8 cellular contexts compared by ENCODE assay signal in the genomic region with DNA sequence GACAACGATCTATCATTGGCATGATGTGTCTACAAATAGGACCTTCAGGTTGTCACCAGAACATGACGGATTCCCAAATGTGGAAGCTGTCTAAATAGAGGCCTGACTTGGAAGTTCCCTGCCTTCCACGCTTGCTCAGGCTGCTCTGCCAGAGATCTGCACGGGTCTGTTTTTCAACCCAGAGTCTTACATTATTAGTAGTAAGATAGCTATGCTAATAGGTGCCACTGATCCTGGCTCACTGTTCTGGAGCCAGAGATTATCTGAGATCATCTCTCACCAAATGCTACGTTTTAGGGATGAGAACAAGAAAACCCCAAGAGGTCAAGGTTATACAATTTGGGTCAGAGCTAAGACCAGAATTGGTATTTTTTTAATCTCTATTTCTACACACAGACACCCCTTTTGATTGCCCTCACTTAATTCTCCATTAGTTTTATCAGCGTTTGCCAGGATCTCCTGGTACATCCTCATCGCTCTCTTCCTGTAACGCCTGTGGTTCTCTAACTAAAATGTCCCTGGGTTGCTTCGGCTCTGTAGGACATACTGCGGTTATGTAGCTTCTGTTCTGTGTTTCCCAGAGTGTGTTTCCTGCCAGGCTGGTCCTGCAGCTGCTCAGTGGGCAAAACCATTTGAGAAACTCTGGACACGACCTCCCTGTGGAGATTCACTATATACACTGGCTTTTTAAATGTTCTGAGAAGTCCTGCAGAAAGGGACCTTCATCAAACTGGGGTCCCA. TPM values are rescaled to one million over a fixed set of nuclear protein-coding genes. Genes with fewer than 3 reads are reported as not detected.
DNase-seq lines count a peak whose midpoint lies in the region; ATAC-seq, FAIRE-seq and TF ChIP-seq lines count a peak whose summit lies in the region.
"Had no signal": no experiment of that assay in that cellular context is flagged by ENCODE, and none has a peak within 500 bp of the region (broad histone marks: within the 10 kb centered on the region; RNA-seq: fewer than 3 reads in every experiment).

No MANE protein-coding gene starts in this region.

- peak; percentile 35 for FAIRE-seq in GM19239 (lab: Jason Lieb, UNC)

- H3K27ac ChIP-seq in WERI-Rb-1: no peak overlapping the region
- H3K27ac ChIP-seq in right atrium auricular region: peak overlapping the region; percentile 63 to 99

- H3K4me1 ChIP-seq in right atrium auricular region: peaks cover 0 to 86% of the 10 kb centered on the region in 2 donors

- peaks cover 34% of the 10 kb centered on the region for H3K36me3 ChIP-seq in WERI-Rb-1
- H3K36me3 ChIP-seq in right atrium auricular region: no peaks in the 10 kb centered on the region

- H3K4me3 ChIP-seq in WERI-Rb-1 (ENCODE audit: low read depth, low read length): no peak overlapping the region
- no peak overlapping the region for H3K4me3 ChIP-seq in right atrium auricular region

- DNase-seq in GM19239 (ENCODE audit: insufficient read length, low spot score) (no peak), WERI-Rb-1 (peak; percentile 33), right atrium auricular region (ENCODE audit: low spot score) (no peak), occipital lobe (lab: John Stamatoyannopoulos, UW) (no peak)
- DNase-seq in stimulated activated effector memory CD8-positive, alpha-beta T cell treated with anti-CD3 and anti-CD28 coated beads, Interleukin-12 subunit alpha, Interleukin-12 subunit beta, amount 100 ng/mL, for 72 hours (ENCODE audit: low spot score in 2 of 2): no peak
- DNase-seq: activated CD8-positive, alpha-beta memory T cell treated with anti-CD3 and anti-CD28 coated beads, Interleukin-2, amount 50 U/mL, for 4 hours had no signal

- H3K4me1 Mint-ChIP-seq in stimulated activated effector memory CD8-positive, alpha-beta T cell treated with anti-CD3 and anti-CD28 coated beads, Interleukin-12 subunit alpha, Interleukin-12 subunit beta, amount 100 ng/mL, for 72 hours: peaks cover 91% of the 10 kb centered on the region

- H3K27ac Mint-ChIP-seq in stimulated activated effector memory CD8-positive, alpha-beta T cell treated with anti-CD3 and anti-CD28 coated beads, Interleukin-12 subunit alpha, Interleukin-12 subunit beta, amount 100 ng/mL, for 72 hours: peak overlapping the region; percentile 80

- no peak for TF ChIP-seq CTCF in WERI-Rb-1 (IDR thresholded peaks at IDR 0.05; ENCODE audit: low read depth, low read length)
- TF ChIP-seq CTCF in right atrium auricular region (IDR thresholded peaks at IDR 0.05): no peak

- H3K4me3 Mint-ChIP-seq in stimulated activated effector memory CD8-positive, alpha-beta T cell treated with anti-CD3 and anti-CD28 coated beads, Interleukin-12 subunit alpha, Interleukin-12 subunit beta, amount 100 ng/mL, for 72 hours: peak overlapping the region; percentile 13

- no peaks in the 10 kb centered on the region for H3K9me3 ChIP-seq in WERI-Rb-1 (ENCODE audit: severe bottlenecking)
- no peaks in the 10 kb centered on the region for H3K9me3 ChIP-seq in right atrium auricular region

- H3K27me3 ChIP-seq in WERI-Rb-1 (ENCODE audit: insufficient read depth, low read depth, severe bottlenecking): no peaks in the 10 kb centered on the region
- no peaks in the 10 kb centered on the region for H3K27me3 ChIP-seq in right atrium auricular region

- H3K36me3 Mint-ChIP-seq in stimulated activated effector memory CD8-positive, alpha-beta T cell treated with anti-CD3 and anti-CD28 coated beads, Interleukin-12 subunit alpha, Interleukin-12 subunit beta, amount 100 ng/mL, for 72 hours: peaks cover 72% of the 10 kb centered on the region

- H3K9me3 Mint-ChIP-seq in stimulated activated effector memory CD8-positive, alpha-beta T cell treated with anti-CD3 and anti-CD28 coated beads, Interleukin-12 subunit alpha, Interleukin-12 subunit beta, amount 100 ng/mL, for 72 hours: no peaks in the 10 kb centered on the region

- ATAC-seq in stimulated activated effector memory CD8-positive, alpha-beta T cell treated with anti-CD3 and anti-CD28 coated beads, Interleukin-12 subunit alpha, Interleukin-12 subunit beta, amount 100 ng/mL, for 72 hours: no peak
- ATAC-seq in GM19023 (IDR thresholded peaks at IDR 0.05; ENCODE audit: unreplicated experiment) (no peak), GM18907 (IDR thresholded peaks at IDR 0.05; ENCODE audit: unreplicated experiment) (no peak)

RNA-seq across cellular contexts. Expression of a gene that starts 5.7 kb away (rescaled TPM):
- total RNA-seq in right atrium auricular region: 100 to 1,000 TPM in 1 of 2 donors, 10 to 100 TPM in 1; 38.5 to 105 TPM
- 25.3 TPM for total RNA-seq in occipital lobe
